Comparison of ENCODE assay signal across 17 cellular contexts in the genomic region with DNA sequence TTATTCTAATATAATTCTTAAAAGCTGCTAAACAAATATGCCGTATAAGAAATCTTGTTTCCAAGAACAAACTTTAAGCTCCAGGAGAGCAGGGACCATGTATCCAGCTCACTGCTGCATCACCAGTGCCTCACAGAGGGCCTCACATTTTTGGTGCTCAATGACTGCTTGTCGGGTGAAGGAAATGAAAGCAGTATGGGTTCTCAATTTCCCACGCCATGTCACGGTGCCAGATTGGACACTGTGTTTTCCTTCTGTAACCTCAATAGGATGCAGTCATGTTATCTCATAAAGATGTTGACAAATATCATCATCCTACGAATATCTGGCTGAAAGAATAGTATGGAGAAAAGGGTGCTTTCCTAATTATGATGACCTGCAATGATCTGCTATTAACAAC.
A peak's percentile ranks its signal among the peaks of the same experiment; 100 is the strongest.
DNase-seq lines count a peak whose midpoint lies in the region; ATAC-seq, FAIRE-seq and TF ChIP-seq lines count a peak whose summit lies in the region.
"Had no signal": no experiment of that assay in that cellular context is flagged by ENCODE, and none has a peak within 500 bp of the region (broad histone marks: within the 10 kb centered on the region; RNA-seq: fewer than 3 reads in every experiment).

No MANE protein-coding gene starts in this region.

- H3K27me3 ChIP-seq in upper lobe of left lung = no peaks in the 10 kb centered on the region
- H3K27me3 ChIP-seq: ovary, tibial artery had no signal

- DNase-seq in GM12891 (ENCODE audit: insufficient read length, low spot score) (no peak), cerebellar cortex (ENCODE audit: low spot score) (peak; percentile 59), epidermal melanocyte (ENCODE audit: insufficient read length, low spot score) (no peak), upper lobe of left lung (no peak)
- no peak for DNase-seq in stimulated activated CD4-positive, alpha-beta T cell treated with anti-CD3 and anti-CD28 coated beads, Interleukin-4, amount 100 ng/mL, for 4 hours
- DNase-seq: activated CD4-positive, alpha-beta T cell treated with anti-CD3 and anti-CD28 coated beads, Interleukin-2, amount 10 ng/mL, durations not matched to agents 24 days and 14 days; activated CD8-positive, alpha-beta memory T cell treated with anti-CD3 and anti-CD28 coated beads, Interleukin-2, amount 50 U/mL, for 48 hours; activated naive CD4-positive, alpha-beta T cell; tibial artery had no signal

- H3K27me3 Mint-ChIP-seq in nephron (ENCODE audit: low read depth) = no peaks in the 10 kb centered on the region
- H3K27me3 Mint-ChIP-seq: activated CD4-positive, alpha-beta T cell treated with anti-CD3 and anti-CD28 coated beads, Interleukin-2, amount 10 ng/mL, durations not matched to agents 24 days and 14 days had no signal

- FAIRE-seq in GM12891 (lab: Jason Lieb, UNC) = no peak
- FAIRE-seq: kidney had no signal

- peak overlapping the region; percentile 79 to 93 (median 85) for H3K27ac Mint-ChIP-seq in nephron
- H3K27ac Mint-ChIP-seq: activated CD4-positive, alpha-beta T cell treated with anti-CD3 and anti-CD28 coated beads, Interleukin-2, amount 10 ng/mL, durations not matched to agents 24 days and 14 days had no signal

- H3K36me3 ChIP-seq in HEK293 (ENCODE audit: control insufficient read depth in 2 of 2, insufficient read depth in 1 of 2, low read length in 2 of 2) (no peaks in the 10 kb centered on the region), upper lobe of left lung (no peaks in the 10 kb centered on the region)
- H3K36me3 ChIP-seq: ovary, tibial artery had no signal

- POLR2A ChIA-PET in HEK293 (lab: Yijun Ruan, JAX) = interaction anchor here (0.7 to 1.7 kb wide), 3 partner anchors 56 to 92 kb away, joined by 4 read pairs; no protein-coding TSS in a partner anchor

- H3K36me3 Mint-ChIP-seq in nephron (ENCODE audit: low read depth) = no peaks in the 10 kb centered on the region

- CTCF ChIA-PET in HEK293 (lab: Yijun Ruan, JAX) = interaction anchor here (0.7 to 0.8 kb wide), 3 partner anchors 26 to 307 kb away, joined by 4 to 7 read pairs (median 5); no protein-coding TSS in a partner anchor

- H3K9me3 Mint-ChIP-seq in nephron = no peaks in the 10 kb centered on the region
- H3K9me3 Mint-ChIP-seq: activated CD4-positive, alpha-beta T cell treated with anti-CD3 and anti-CD28 coated beads, Interleukin-2, amount 10 ng/mL, durations not matched to agents 24 days and 14 days had no signal

- peak overlapping the region in 2 of 3 experiments; percentile 7 to 73 for H3K4me3 Mint-ChIP-seq in nephron
- H3K4me3 Mint-ChIP-seq: activated CD4-positive, alpha-beta T cell treated with anti-CD3 and anti-CD28 coated beads, Interleukin-2, amount 10 ng/mL, durations not matched to agents 24 days and 14 days had no signal

- TF ChIP-seq EP300 in upper lobe of left lung (IDR thresholded peaks at IDR 0.05) = no peak

- WGBS in upper lobe of left lung, 2 donors = 71 to 73% methylated on average over 5 of the region's 5 CpGs

- TF ChIP-seq CTCF in HEK293 (tag by site-specific recombination; IDR thresholded peaks at IDR 0.05) (no peak), nephron (IDR thresholded peaks at IDR 0.05; ENCODE audit: unreplicated experiment in 3 of 3) (no peak), upper lobe of left lung (IDR thresholded peaks at IDR 0.05) (no peak)

- H3K4me3 ChIP-seq in HEK293 (ENCODE audit: low read depth, low read length) = no peak overlapping the region
- no peak overlapping the region for H3K4me3 ChIP-seq in upper lobe of left lung
- H3K4me3 ChIP-seq: coronary artery, GM23248, ovary, skin epidermis, tibial artery had no signal

- H3K27ac ChIP-seq in HEK293 (ENCODE audit: extremely low read depth, low read depth, low read length) (peak overlapping the region; percentile 40; the same call in 1 of the 2 replicates), upper lobe of left lung (no peak overlapping the region)
- H3K27ac ChIP-seq: coronary artery, GM23248, ovary, skin epidermis, tibial artery had no signal

- H3K9me3 ChIP-seq in HEK293 (ENCODE audit: control insufficient read depth, insufficient read depth, low read depth, low read length) = no peaks in the 10 kb centered on the region
- H3K9me3 ChIP-seq in upper lobe of left lung = no peaks in the 10 kb centered on the region
- H3K9me3 ChIP-seq: ovary, SK-N-SH, tibial artery had no signal

- H3K4me1 ChIP-seq in HEK293 (ENCODE audit: control insufficient read depth, insufficient read depth, low read length) = peaks cover 44% of the 10 kb centered on the region
- H3K4me1 ChIP-seq in upper lobe of left lung = peaks cover 0 to 11% (median 6%) of the 10 kb centered on the region in 4 donors

- H3K4me1 Mint-ChIP-seq in nephron = peaks cover 62% of the 10 kb centered on the region
- H3K4me1 Mint-ChIP-seq: activated CD4-positive, alpha-beta T cell treated with anti-CD3 and anti-CD28 coated beads, Interleukin-2, amount 10 ng/mL, durations not matched to agents 24 days and 14 days had no signal

- ATAC-seq in upper lobe of left lung (ENCODE audit: low FRiP score in 2 of 2) = no peak

- no peak for TF ChIP-seq POLR2A in GM12891 (IDR thresholded peaks at IDR 0.05; ENCODE audit: low read depth, low read length)
- TF ChIP-seq POLR2A in upper lobe of left lung (IDR thresholded peaks at IDR 0.05) = no peak

TF ChIP-seq in GM12891, 5 proteins besides CTCF, POLR2A, EP300 and RAD21:
- TF ChIP-seq SPI1 (IDR thresholded peaks at IDR 0.05; ENCODE audit: low read depth, low read length) = 0 out of 2 replicates have a peak, but pooled peaks have one; percentile 6
- no peak for TF ChIP-seq TAF1 (IDR thresholded peaks at IDR 0.05; ENCODE audit: low read depth, low read length)
- TF ChIP-seq POU2F2 (IDR thresholded peaks at IDR 0.05; ENCODE audit: low read depth, low read length) = no peak

TF ChIP-seq in HEK293, 187 proteins besides CTCF, POLR2A, EP300 and RAD21:
- TF ChIP-seq ZNF138 (tag by site-specific recombination; IDR thresholded peaks at IDR 0.05; ENCODE audit: borderline replicate concordance) (no peak), ZNF274 (IDR thresholded peaks at IDR 0.05; ENCODE audit: low read length) (no peak), ZNF274 (tag by site-specific recombination; IDR thresholded peaks at IDR 0.05; ENCODE audit: borderline replicate concordance) (peak; percentile 83; the same call in 1 of the 2 replicates)
